ENCODE assay signal across 1 cellular context in genomic region chr13:24668955-24669354, GRCh38.
TF ChIP-seq lines count a peak whose summit lies in the region.

No MANE protein-coding gene starts in this region.

TF ChIP-seq in H1, 55 proteins besides CTCF, POLR2A, EP300 and RAD21 (continued from another document):
- TF ChIP-seq SP4 (IDR thresholded peaks at IDR 0.05; ENCODE audit: low read length) = no peak
- TF ChIP-seq POLR2AphosphoS5 (IDR thresholded peaks at IDR 0.05; ENCODE audit: low read depth, low read length) = no peak
- no peak for TF ChIP-seq GABPA (IDR thresholded peaks at IDR 0.05; ENCODE audit: borderline replicate concordance, insufficient read depth, low read length)
- TF ChIP-seq PHF8 (conservative IDR thresholded peaks at IDR 0.05; ENCODE audit: low read depth, low read length) = no peak
- no peak for TF ChIP-seq FOSL1 (IDR thresholded peaks at IDR 0.05; ENCODE audit: insufficient read depth, low read depth, low read length)
- TF ChIP-seq SP2 (IDR thresholded peaks at IDR 0.05; ENCODE audit: low read length) = no peak
- TF ChIP-seq EZH2 (IDR thresholded peaks at IDR 0.05; ENCODE audit: low read depth, low read length, severe bottlenecking) = no peak
- no peak for TF ChIP-seq RXRA (IDR thresholded peaks at IDR 0.05; ENCODE audit: insufficient read depth, low read depth, low read length)
- TF ChIP-seq SIRT6 (IDR thresholded peaks at IDR 0.05; ENCODE audit: low read length) = no peak
- no peak for TF ChIP-seq RNF2 (IDR thresholded peaks at IDR 0.05; ENCODE audit: borderline replicate concordance, low read depth, low read length, missing control alignments, poor library complexity, severe bottlenecking)
- TF ChIP-seq NRF1 (IDR thresholded peaks at IDR 0.05; ENCODE audit: low read depth, low read length) = no peak
- TF ChIP-seq USF2 (IDR thresholded peaks at IDR 0.05; ENCODE audit: low read length) = no peak
- no peak for TF ChIP-seq CEBPB (IDR thresholded peaks at IDR 0.05; ENCODE audit: low read depth, low read length)
- no peak for TF ChIP-seq HDAC6 (IDR thresholded peaks at IDR 0.05; ENCODE audit: low read depth, low read length)
- TF ChIP-seq ATF3 (IDR thresholded peaks at IDR 0.05; ENCODE audit: insufficient read depth, low read depth, low read length) = no peak
- no peak for TF ChIP-seq SIN3A (conservative IDR thresholded peaks at IDR 0.05 in 1 of 2, IDR thresholded peaks at IDR 0.05 in 1 of 2; ENCODE audit: low read depth in 1 of 2, low read length in 2 of 2)
- no peak for TF ChIP-seq CHD1 (IDR thresholded peaks at IDR 0.05; ENCODE audit: low read depth, low read length)
